1 cellular context compared by ENCODE assay signal in the genomic region with DNA sequence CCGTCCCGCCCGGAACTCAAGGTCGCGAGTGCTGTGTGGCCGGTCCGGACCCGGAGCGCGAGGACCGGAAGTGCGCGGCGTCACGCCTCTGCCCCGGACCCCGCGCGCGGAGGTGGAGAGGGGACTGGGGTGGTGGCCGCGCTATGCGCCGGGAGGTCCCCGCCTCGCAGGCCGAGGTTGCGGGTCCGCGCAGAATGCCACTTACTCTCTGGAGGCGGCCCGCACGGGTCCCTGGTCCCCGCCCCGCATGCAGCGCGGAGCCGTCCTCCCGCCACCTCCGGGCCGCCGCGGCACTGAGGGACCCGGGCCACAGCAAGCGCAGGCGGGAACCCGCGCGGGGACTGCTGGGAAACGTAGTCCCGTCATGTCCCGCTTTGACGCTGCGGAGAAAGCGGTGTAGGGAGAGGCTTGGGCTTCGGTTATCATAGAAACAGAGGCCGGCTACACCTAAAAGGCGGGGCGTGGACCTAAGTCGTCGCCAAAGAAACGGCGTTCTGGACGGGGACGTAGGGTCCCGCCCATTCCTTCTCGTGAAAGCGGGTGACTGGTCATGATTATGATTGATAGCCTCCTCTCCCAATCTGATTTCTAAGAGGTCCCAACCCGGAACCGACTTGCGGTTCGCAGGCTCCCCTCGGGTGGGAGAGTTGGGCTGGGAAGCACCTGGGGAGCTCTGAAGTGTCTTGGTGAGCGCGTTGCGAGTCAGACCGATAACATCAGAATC.
A peak's percentile ranks its signal among the peaks of the same experiment; 100 is the strongest.
TF ChIP-seq lines count a peak whose summit lies in the region.

A gene (minus strand): TSS at position 295 of the 724 bp plus-strand sequence. CDS start 11,698 bp downstream, outside the sequence.

TF ChIP-seq in HepG2, 621 proteins besides CTCF, POLR2A, EP300 and RAD21 (continued from another document and continues in another):
- TF ChIP-seq, protein P1, sequence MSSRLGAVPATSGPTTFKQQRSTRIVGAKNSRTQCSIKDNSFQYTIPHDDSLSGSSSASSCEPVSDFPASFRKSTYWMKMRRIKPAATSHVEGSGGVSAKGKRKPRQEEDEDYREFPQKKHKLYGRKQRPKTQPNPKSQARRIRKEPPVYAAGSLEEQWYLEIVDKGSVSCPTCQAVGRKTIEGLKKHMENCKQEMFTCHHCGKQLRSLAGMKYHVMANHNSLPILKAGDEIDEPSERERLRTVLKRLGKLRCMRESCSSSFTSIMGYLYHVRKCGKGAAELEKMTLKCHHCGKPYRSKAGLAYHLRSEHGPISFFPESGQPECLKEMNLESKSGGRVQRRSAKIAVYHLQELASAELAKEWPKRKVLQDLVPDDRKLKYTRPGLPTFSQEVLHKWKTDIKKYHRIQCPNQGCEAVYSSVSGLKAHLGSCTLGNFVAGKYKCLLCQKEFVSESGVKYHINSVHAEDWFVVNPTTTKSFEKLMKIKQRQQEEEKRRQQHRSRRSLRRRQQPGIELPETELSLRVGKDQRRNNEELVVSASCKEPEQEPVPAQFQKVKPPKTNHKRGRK (CRISPR knock-in tag; IDR thresholded peaks at IDR 0.05): no peak
- TF ChIP-seq, protein P2, sequence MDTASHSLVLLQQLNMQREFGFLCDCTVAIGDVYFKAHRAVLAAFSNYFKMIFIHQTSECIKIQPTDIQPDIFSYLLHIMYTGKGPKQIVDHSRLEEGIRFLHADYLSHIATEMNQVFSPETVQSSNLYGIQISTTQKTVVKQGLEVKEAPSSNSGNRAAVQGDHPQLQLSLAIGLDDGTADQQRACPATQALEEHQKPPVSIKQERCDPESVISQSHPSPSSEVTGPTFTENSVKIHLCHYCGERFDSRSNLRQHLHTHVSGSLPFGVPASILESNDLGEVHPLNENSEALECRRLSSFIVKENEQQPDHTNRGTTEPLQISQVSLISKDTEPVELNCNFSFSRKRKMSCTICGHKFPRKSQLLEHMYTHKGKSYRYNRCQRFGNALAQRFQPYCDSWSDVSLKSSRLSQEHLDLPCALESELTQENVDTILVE (CRISPR knock-in tag; IDR thresholded peaks at IDR 0.05): peak; percentile 90
- TF ChIP-seq ZFX (CRISPR knock-in tag; IDR thresholded peaks at IDR 0.05; ENCODE audit: low read depth) (peak; percentile 99), HES4 (CRISPR knock-in tag; IDR thresholded peaks at IDR 0.05; ENCODE audit: borderline replicate concordance) (peak; percentile 76; the same call in 1 of the 2 replicates), SALL1 (CRISPR knock-in tag; IDR thresholded peaks at IDR 0.05) (peak; percentile 81; the same call in 1 of the 2 replicates), FOXJ3 (CRISPR knock-in tag; IDR thresholded peaks at IDR 0.05; ENCODE audit: borderline replicate concordance) (no peak), ZNF143 (CRISPR knock-in tag; IDR thresholded peaks at IDR 0.05) (peak; percentile 92), SAFB2 (CRISPR knock-in tag; IDR thresholded peaks at IDR 0.05; ENCODE audit: borderline replicate concordance, low read depth) (peak; percentile 25; the same call in 1 of the 2 replicates), ZNF264 (CRISPR knock-in tag; IDR thresholded peaks at IDR 0.05) (no peak; the same call in 1 of the 2 replicates), ZNF672 (CRISPR knock-in tag; IDR thresholded peaks at IDR 0.05) (no peak), KDM1A (CRISPR knock-in tag; IDR thresholded peaks at IDR 0.05) (0 out of 2 replicates have a peak, but pooled peaks have one; percentile 7), MIER3 (CRISPR knock-in tag; IDR thresholded peaks at IDR 0.05; ENCODE audit: borderline replicate concordance) (0 out of 2 replicates have a peak, but pooled peaks have one; percentile 82), ZSCAN12 (CRISPR knock-in tag; IDR thresholded peaks at IDR 0.05) (peak; percentile 56; the same call in 1 of the 2 replicates), KDM4B (CRISPR knock-in tag; IDR thresholded peaks at IDR 0.05) (0 out of 2 replicates have a peak, but pooled peaks have one; percentile 76), ZNF138 (CRISPR knock-in tag; IDR thresholded peaks at IDR 0.05; ENCODE audit: low read depth) (no peak), SMC3 (IDR thresholded peaks at IDR 0.05; ENCODE audit: low read length) (peak; percentile 5; the same call in 1 of the 2 replicates), NR2F2 (IDR thresholded peaks at IDR 0.05; ENCODE audit: borderline replicate concordance, low read depth) (no peak), ZNF792 (CRISPR knock-in tag; IDR thresholded peaks at IDR 0.05) (peak; percentile 98), ZNF12 (CRISPR knock-in tag; IDR thresholded peaks at IDR 0.05) (peak; percentile 49; the same call in 1 of the 2 replicates), HOXD1 (CRISPR knock-in tag; IDR thresholded peaks at IDR 0.05) (peak; percentile 77), REPIN1 (CRISPR knock-in tag; IDR thresholded peaks at IDR 0.05; ENCODE audit: borderline replicate concordance, low read depth) (peak; percentile 74; the same call in 1 of the 2 replicates), ZZZ3 (CRISPR knock-in tag; IDR thresholded peaks at IDR 0.05; ENCODE audit: borderline replicate concordance) (no peak), ZNF709 (CRISPR knock-in tag; IDR thresholded peaks at IDR 0.05) (peak; percentile 91; the same call in 1 of the 2 replicates), SYNCRIP (IDR thresholded peaks at IDR 0.05; ENCODE audit: insufficient read depth, low read depth, low read length) (no peak), CREB1 (IDR thresholded peaks at IDR 0.05) (peak; percentile 77), CREB1 (CRISPR knock-in tag; IDR thresholded peaks at IDR 0.05) (peak; percentile 80), ZNF883 (CRISPR knock-in tag; IDR thresholded peaks at IDR 0.05; ENCODE audit: not compliant biosample characterization) (peak; percentile 85), FOSL2 (CRISPR knock-in tag; IDR thresholded peaks at IDR 0.05) (peak; percentile 62), GTF3A (CRISPR knock-in tag; conservative IDR thresholded peaks at IDR 0.05) (peak; percentile 77; the same call in 1 of the 2 replicates), MYC (CRISPR knock-in tag; IDR thresholded peaks at IDR 0.05; ENCODE audit: borderline replicate concordance) (peak; percentile 97), ZNF768 (CRISPR knock-in tag; IDR thresholded peaks at IDR 0.05) (peak; percentile 87; the same call in 1 of the 2 replicates), ZNF383 (CRISPR knock-in tag; IDR thresholded peaks at IDR 0.05; ENCODE audit: borderline replicate concordance) (no peak), ZNF567 (CRISPR knock-in tag; IDR thresholded peaks at IDR 0.05; ENCODE audit: borderline replicate concordance) (peak; percentile 87; the same call in 1 of the 2 replicates), ZNF121 (CRISPR knock-in tag; IDR thresholded peaks at IDR 0.05) (peak; percentile 65; the same call in 1 of the 2 replicates)
- TF ChIP-seq, protein P3, sequence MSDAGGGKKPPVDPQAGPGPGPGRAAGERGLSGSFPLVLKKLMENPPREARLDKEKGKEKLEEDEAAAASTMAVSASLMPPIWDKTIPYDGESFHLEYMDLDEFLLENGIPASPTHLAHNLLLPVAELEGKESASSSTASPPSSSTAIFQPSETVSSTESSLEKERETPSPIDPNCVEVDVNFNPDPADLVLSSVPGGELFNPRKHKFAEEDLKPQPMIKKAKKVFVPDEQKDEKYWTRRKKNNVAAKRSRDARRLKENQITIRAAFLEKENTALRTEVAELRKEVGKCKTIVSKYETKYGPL (CRISPR knock-in tag; IDR thresholded peaks at IDR 0.05): no peak; the same call in 1 of the 2 replicates
- TF ChIP-seq, protein P4, sequence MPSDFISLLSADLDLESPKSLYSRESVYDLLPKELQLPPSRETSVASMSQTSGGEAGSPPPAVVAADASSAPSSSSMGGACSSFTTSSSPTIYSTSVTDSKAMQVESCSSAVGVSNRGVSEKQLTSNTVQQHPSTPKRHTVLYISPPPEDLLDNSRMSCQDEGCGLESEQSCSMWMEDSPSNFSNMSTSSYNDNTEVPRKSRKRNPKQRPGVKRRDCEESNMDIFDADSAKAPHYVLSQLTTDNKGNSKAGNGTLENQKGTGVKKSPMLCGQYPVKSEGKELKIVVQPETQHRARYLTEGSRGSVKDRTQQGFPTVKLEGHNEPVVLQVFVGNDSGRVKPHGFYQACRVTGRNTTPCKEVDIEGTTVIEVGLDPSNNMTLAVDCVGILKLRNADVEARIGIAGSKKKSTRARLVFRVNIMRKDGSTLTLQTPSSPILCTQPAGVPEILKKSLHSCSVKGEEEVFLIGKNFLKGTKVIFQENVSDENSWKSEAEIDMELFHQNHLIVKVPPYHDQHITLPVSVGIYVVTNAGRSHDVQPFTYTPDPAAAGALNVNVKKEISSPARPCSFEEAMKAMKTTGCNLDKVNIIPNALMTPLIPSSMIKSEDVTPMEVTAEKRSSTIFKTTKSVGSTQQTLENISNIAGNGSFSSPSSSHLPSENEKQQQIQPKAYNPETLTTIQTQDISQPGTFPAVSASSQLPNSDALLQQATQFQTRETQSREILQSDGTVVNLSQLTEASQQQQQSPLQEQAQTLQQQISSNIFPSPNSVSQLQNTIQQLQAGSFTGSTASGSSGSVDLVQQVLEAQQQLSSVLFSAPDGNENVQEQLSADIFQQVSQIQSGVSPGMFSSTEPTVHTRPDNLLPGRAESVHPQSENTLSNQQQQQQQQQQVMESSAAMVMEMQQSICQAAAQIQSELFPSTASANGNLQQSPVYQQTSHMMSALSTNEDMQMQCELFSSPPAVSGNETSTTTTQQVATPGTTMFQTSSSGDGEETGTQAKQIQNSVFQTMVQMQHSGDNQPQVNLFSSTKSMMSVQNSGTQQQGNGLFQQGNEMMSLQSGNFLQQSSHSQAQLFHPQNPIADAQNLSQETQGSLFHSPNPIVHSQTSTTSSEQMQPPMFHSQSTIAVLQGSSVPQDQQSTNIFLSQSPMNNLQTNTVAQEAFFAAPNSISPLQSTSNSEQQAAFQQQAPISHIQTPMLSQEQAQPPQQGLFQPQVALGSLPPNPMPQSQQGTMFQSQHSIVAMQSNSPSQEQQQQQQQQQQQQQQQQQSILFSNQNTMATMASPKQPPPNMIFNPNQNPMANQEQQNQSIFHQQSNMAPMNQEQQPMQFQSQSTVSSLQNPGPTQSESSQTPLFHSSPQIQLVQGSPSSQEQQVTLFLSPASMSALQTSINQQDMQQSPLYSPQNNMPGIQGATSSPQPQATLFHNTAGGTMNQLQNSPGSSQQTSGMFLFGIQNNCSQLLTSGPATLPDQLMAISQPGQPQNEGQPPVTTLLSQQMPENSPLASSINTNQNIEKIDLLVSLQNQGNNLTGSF (CRISPR knock-in tag; IDR thresholded peaks at IDR 0.05): peak; percentile 92
- TF ChIP-seq, protein P5, sequence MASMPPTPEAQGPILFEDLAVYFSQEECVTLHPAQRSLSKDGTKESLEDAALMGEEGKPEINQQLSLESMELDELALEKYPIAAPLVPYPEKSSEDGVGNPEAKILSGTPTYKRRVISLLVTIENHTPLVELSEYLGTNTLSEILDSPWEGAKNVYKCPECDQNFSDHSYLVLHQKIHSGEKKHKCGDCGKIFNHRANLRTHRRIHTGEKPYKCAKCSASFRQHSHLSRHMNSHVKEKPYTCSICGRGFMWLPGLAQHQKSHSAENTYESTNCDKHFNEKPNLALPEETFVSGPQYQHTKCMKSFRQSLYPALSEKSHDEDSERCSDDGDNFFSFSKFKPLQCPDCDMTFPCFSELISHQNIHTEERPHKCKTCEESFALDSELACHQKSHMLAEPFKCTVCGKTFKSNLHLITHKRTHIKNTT (CRISPR knock-in tag; IDR thresholded peaks at IDR 0.05): no peak
- TF ChIP-seq, protein P6, sequence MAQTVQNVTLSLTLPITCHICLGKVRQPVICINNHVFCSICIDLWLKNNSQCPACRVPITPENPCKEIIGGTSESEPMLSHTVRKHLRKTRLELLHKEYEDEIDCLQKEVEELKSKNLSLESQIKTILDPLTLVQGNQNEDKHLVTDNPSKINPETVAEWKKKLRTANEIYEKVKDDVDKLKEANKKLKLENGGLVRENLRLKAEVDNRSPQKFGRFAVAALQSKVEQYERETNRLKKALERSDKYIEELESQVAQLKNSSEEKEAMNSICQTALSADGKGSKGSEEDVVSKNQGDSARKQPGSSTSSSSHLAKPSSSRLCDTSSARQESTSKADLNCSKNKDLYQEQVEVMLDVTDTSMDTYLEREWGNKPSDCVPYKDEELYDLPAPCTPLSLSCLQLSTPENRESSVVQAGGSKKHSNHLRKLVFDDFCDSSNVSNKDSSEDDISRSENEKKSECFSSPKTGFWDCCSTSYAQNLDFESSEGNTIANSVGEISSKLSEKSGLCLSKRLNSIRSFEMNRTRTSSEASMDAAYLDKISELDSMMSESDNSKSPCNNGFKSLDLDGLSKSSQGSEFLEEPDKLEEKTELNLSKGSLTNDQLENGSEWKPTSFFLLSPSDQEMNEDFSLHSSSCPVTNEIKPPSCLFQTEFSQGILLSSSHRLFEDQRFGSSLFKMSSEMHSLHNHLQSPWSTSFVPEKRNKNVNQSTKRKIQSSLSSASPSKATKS (CRISPR knock-in tag; IDR thresholded peaks at IDR 0.05): no peak
- TF ChIP-seq, protein P7, sequence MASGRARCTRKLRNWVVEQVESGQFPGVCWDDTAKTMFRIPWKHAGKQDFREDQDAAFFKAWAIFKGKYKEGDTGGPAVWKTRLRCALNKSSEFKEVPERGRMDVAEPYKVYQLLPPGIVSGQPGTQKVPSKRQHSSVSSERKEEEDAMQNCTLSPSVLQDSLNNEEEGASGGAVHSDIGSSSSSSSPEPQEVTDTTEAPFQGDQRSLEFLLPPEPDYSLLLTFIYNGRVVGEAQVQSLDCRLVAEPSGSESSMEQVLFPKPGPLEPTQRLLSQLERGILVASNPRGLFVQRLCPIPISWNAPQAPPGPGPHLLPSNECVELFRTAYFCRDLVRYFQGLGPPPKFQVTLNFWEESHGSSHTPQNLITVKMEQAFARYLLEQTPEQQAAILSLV (CRISPR knock-in tag; IDR thresholded peaks at IDR 0.05; ENCODE audit: borderline replicate concordance): 0 out of 2 replicates have a peak, but pooled peaks have one; percentile 79
- TF ChIP-seq, protein P8, sequence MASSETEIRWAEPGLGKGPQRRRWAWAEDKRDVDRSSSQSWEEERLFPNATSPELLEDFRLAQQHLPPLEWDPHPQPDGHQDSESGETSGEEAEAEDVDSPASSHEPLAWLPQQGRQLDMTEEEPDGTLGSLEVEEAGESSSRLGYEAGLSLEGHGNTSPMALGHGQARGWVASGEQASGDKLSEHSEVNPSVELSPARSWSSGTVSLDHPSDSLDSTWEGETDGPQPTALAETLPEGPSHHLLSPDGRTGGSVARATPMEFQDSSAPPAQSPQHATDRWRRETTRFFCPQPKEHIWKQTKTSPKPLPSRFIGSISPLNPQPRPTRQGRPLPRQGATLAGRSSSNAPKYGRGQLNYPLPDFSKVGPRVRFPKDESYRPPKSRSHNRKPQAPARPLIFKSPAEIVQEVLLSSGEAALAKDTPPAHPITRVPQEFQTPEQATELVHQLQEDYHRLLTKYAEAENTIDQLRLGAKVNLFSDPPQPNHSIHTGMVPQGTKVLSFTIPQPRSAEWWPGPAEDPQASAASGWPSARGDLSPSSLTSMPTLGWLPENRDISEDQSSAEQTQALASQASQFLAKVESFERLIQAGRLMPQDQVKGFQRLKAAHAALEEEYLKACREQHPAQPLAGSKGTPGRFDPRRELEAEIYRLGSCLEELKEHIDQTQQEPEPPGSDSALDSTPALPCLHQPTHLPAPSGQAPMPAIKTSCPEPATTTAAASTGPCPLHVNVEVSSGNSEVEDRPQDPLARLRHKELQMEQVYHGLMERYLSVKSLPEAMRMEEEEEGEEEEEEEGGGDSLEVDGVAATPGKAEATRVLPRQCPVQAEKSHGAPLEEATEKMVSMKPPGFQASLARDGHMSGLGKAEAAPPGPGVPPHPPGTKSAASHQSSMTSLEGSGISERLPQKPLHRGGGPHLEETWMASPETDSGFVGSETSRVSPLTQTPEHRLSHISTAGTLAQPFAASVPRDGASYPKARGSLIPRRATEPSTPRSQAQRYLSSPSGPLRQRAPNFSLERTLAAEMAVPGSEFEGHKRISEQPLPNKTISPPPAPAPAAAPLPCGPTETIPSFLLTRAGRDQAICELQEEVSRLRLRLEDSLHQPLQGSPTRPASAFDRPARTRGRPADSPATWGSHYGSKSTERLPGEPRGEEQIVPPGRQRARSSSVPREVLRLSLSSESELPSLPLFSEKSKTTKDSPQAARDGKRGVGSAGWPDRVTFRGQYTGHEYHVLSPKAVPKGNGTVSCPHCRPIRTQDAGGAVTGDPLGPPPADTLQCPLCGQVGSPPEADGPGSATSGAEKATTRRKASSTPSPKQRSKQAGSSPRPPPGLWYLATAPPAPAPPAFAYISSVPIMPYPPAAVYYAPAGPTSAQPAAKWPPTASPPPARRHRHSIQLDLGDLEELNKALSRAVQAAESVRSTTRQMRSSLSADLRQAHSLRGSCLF (CRISPR knock-in tag; IDR thresholded peaks at IDR 0.05; ENCODE audit: borderline replicate concordance): no peak
